Comparison of ENCODE assay signal across 9 cellular contexts in genomic region chr9:78103971-78104433, GRCh38.
A peak's percentile ranks its signal among the peaks of the same experiment; 100 is the strongest.
DNase-seq lines count a peak whose midpoint lies in the region; ATAC-seq and TF ChIP-seq lines count a peak whose summit lies in the region.
"Had no signal": no experiment of that assay in that cellular context is flagged by ENCODE, and none has a peak within 500 bp of the region (broad histone marks: within the 10 kb centered on the region; RNA-seq: fewer than 3 reads in every experiment).

No MANE protein-coding gene starts in this region.

- H3K79me2 ChIP-seq in mammary epithelial cell (ENCODE audit: insufficient read depth, low read length), result no peaks in the 10 kb centered on the region

- H3K4me3 Mint-ChIP-seq in activated naive CD8-positive, alpha-beta T cell treated with anti-CD3 and anti-CD28 coated beads, Interleukin-2, amount 10 ng/mL, durations not matched to agents 7 days and 5 days, result peak overlapping the region; percentile 68

- BruUV-seq in mammary epithelial cell (replicated peaks; lab: Mats Ljungman, UMichigan), result no TSS peak

- peaks cover 24% of the 10 kb centered on the region for H3K36me3 Mint-ChIP-seq in activated naive CD8-positive, alpha-beta T cell treated with anti-CD3 and anti-CD28 coated beads, Interleukin-2, amount 10 ng/mL, durations not matched to agents 7 days and 5 days

- H2AFZ ChIP-seq in mammary epithelial cell (ENCODE audit: low read depth, low read length), result no peak overlapping the region

- ATAC-seq in GM21423 (IDR thresholded peaks at IDR 0.05; ENCODE audit: unreplicated experiment) (peak; percentile 91), HG03571 (IDR thresholded peaks at IDR 0.05; ENCODE audit: unreplicated experiment) (peak; percentile 49), GM21526 (IDR thresholded peaks at IDR 0.05; ENCODE audit: low FRiP score, unreplicated experiment) (no peak), left lobe of liver (no peak), GM19328 (IDR thresholded peaks at IDR 0.05; ENCODE audit: unreplicated experiment) (no peak)
- ATAC-seq in activated naive CD8-positive, alpha-beta T cell treated with anti-CD3 and anti-CD28 coated beads, Interleukin-2, amount 10 ng/mL, durations not matched to agents 7 days and 5 days (ENCODE audit: low read depth), result peak; percentile 75

- H3K27ac Mint-ChIP-seq in activated naive CD8-positive, alpha-beta T cell treated with anti-CD3 and anti-CD28 coated beads, Interleukin-2, amount 10 ng/mL, durations not matched to agents 7 days and 5 days, result peak overlapping the region; percentile 77

- no peak overlapping the region for H3K27ac ChIP-seq in mammary epithelial cell (ENCODE audit: insufficient read depth, low read depth, low read length)

- H3K4me3 ChIP-seq in mammary epithelial cell (replicated peaks in 1 of 3; ENCODE audit: insufficient read depth in 1 of 3, low read depth in 2 of 3, low read length in 3 of 3), result no peak overlapping the region

- H3K4me1 ChIP-seq in mammary epithelial cell (ENCODE audit: insufficient read depth, low read length), result no peaks in the 10 kb centered on the region

- in situ Hi-C loops in mammary epithelial cell (cut with MboI; ENCODE audit: low sequenced_read_pairs in 2 of 2), result no loop called here

- H3K36me3 ChIP-seq in mammary epithelial cell (ENCODE audit: insufficient read depth, low read length), result no peaks in the 10 kb centered on the region

- no peak for TF ChIP-seq CTCF in mammary epithelial cell (conservative IDR thresholded peaks at IDR 0.05 in 1 of 2, IDR thresholded peaks at IDR 0.05 in 1 of 2; ENCODE audit: extremely low read depth in 1 of 2, insufficient read depth in 1 of 2, low read depth in 1 of 2, low read length in 2 of 2)

- dilution Hi-C loops in mammary epithelial cell (cut with HindIII; ENCODE audit: low sequenced_read_pairs), result no loop called here

- no peak overlapping the region for H3K4me2 ChIP-seq in mammary epithelial cell (ENCODE audit: insufficient read depth, low read depth, low read length)

- POLR2A ChIA-PET in activated naive CD8-positive, alpha-beta T cell treated with anti-CD3 and anti-CD28 coated beads, Interleukin-2, amount 10 ng/mL, durations not matched to agents 7 days and 5 days (lab: Charles Lee), result no interaction called here

- no peak overlapping the region for H3K9ac ChIP-seq in mammary epithelial cell (ENCODE audit: insufficient read depth, low read length)

- no peaks in the 10 kb centered on the region for H3K27me3 ChIP-seq in mammary epithelial cell (ENCODE audit: insufficient read depth, low read length)

- H4K20me1 ChIP-seq in mammary epithelial cell (ENCODE audit: insufficient read depth, low read length), result no peaks in the 10 kb centered on the region

- intact Hi-C loops in mammary epithelial cell (cut with micrococcal nuclease), result no loop called here

- H3K27me3 Mint-ChIP-seq in activated naive CD8-positive, alpha-beta T cell treated with anti-CD3 and anti-CD28 coated beads, Interleukin-2, amount 10 ng/mL, durations not matched to agents 7 days and 5 days, result no peaks in the 10 kb centered on the region

- H3K9me3 ChIP-seq in mammary epithelial cell (replicated peaks; ENCODE audit: insufficient read depth, low read length), result no peaks in the 10 kb centered on the region

- CTCF ChIA-PET in mammary epithelial cell (lab: Charles Lee; ENCODE audit: low non-redundant PET), result no interaction called here

- peaks cover 28% of the 10 kb centered on the region for H3K4me1 Mint-ChIP-seq in activated naive CD8-positive, alpha-beta T cell treated with anti-CD3 and anti-CD28 coated beads, Interleukin-2, amount 10 ng/mL, durations not matched to agents 7 days and 5 days

- DNase-seq in GF-D8 (lab: John Stamatoyannopoulos, UW) (peak; percentile 99), left lobe of liver (ENCODE audit: low spot score) (no peak), mammary epithelial cell (no peak)
- DNase-seq in activated naive CD8-positive, alpha-beta T cell treated with anti-CD3 and anti-CD28 coated beads, Interleukin-2, amount 10 ng/mL, durations not matched to agents 7 days and 5 days, result no peak
- DNase-seq: IMR-90 had no signal

- peaks cover 15% of the 10 kb centered on the region for H3K9me3 Mint-ChIP-seq in activated naive CD8-positive, alpha-beta T cell treated with anti-CD3 and anti-CD28 coated beads, Interleukin-2, amount 10 ng/mL, durations not matched to agents 7 days and 5 days

- WGBS in mammary epithelial cell (ENCODE audit: low coverage, missing lambda C conversion rate), result 89% methylated on average over 6 of the region's 6 CpGs

Comparison
In these comparisons a context has a peak if more than half of its experiments do, and no peak if none do; other contexts are left out.
1. ATAC-seq: peak in GM21423 (single experiment), HG03571 (single experiment) and activated naive CD8-positive, alpha-beta T cell treated with anti-CD3 and anti-CD28 coated beads, Interleukin-2, amount 10 ng/mL, durations not matched to agents 7 days and 5 days (single experiment); none in GM21526 (single experiment), left lobe of liver (single experiment) and GM19328 (single experiment).